Comparison of ENCODE assay signal across 9 cellular contexts in the genomic region with DNA sequence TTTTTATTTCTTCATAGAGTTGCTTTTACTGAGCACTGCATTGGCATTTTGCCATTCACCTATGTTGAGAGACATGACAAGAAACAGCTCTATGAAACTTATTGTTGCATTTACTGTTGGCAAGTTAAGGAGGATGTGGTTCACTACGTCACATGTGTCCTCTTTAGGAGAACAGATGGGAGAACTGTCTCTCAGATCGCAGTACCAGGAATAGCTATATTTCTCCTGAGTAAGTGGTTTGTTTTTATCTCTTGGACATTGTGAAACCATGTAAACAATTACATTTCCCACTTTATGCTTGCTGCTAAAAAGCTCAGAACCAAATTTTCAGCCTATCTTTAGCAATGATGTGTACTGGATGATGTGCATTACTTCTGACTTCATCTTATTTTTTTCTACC. TPM values are rescaled to one million over a fixed set of nuclear protein-coding genes. Genes with fewer than 3 reads are reported as not detected.
DNase-seq lines count a peak whose midpoint lies in the region; ATAC-seq, FAIRE-seq and TF ChIP-seq lines count a peak whose summit lies in the region.
"Had no signal": no experiment of that assay in that cellular context is flagged by ENCODE, and none has a peak within 500 bp of the region (broad histone marks: within the 10 kb centered on the region; RNA-seq: fewer than 3 reads in every experiment).

No MANE protein-coding gene starts in this region.

- DNase-seq in CD1c-positive myeloid dendritic cell (ENCODE audit: extremely low spot score) (peak; percentile 33), Calu3 (no peak), iPS-NIHi7 (ENCODE audit: extremely low spot score) (no peak)
- no peak for DNase-seq in activated CD4-positive, alpha-beta memory T cell treated with anti-CD3 and anti-CD28 coated beads for 36 hours
- no peak for DNase-seq in stimulated activated CD4-positive, alpha-beta T cell treated with anti-CD3 and anti-CD28 coated beads, Interleukin-1b, Interleukin-23, amount 100 ng/mL, for 48 hours
- DNase-seq: PC-3 had no signal

- ATAC-seq in GM21737 (IDR thresholded peaks at IDR 0.05; ENCODE audit: unreplicated experiment) (peak; percentile 83), HG03108 (IDR thresholded peaks at IDR 0.05; ENCODE audit: unreplicated experiment) (no peak)
- ATAC-seq: PC-3 had no signal

- peaks cover 8% of the 10 kb centered on the region for H3K36me3 Mint-ChIP-seq in activated CD4-positive, alpha-beta memory T cell treated with anti-CD3 and anti-CD28 coated beads for 36 hours
- no peaks in the 10 kb centered on the region for H3K36me3 Mint-ChIP-seq in Calu3 (ENCODE audit: insufficient read depth, unreplicated experiment)

- FAIRE-seq in islet of Langerhans (lab: Jason Lieb, UNC): peak; percentile 98

- peak overlapping the region; percentile 66 for H3K27ac Mint-ChIP-seq in activated CD4-positive, alpha-beta memory T cell treated with anti-CD3 and anti-CD28 coated beads for 36 hours
- no peak overlapping the region for H3K27ac Mint-ChIP-seq in Calu3 (ENCODE audit: unreplicated experiment)

- no TSS peak for BruUV-seq in Calu3 (replicated peaks; lab: Mats Ljungman, UMichigan)

- CTCF ChIA-PET in activated CD4-positive, alpha-beta memory T cell treated with anti-CD3 and anti-CD28 coated beads for 36 hours (lab: Charles Lee): interaction anchor here (0.8 to 1.1 kb wide), 3 partner anchors 8 to 352 kb away, joined by 3 read pairs; no protein-coding TSS in a partner anchor
- CTCF ChIA-PET in Calu3 (lab: Charles Lee): no interaction called here

- intact Hi-C loops in activated CD4-positive, alpha-beta memory T cell treated with anti-CD3 and anti-CD28 coated beads for 36 hours (cut with micrococcal nuclease): loop anchor here (1.0 to 2.0 kb wide), 3 partner anchors 11 to 58 kb away; no protein-coding TSS in a partner anchor
- intact Hi-C loops in Calu3 (cut with micrococcal nuclease; ENCODE audit: unreplicated experiment): no loop called here

- no peak overlapping the region for H3K4me3 Mint-ChIP-seq in activated CD4-positive, alpha-beta memory T cell treated with anti-CD3 and anti-CD28 coated beads for 36 hours
- H3K4me3 Mint-ChIP-seq in Calu3 (ENCODE audit: low read depth, unreplicated experiment): no peak overlapping the region

- no peak for TF ChIP-seq CTCF in Calu3 (IDR thresholded peaks at IDR 0.05; ENCODE audit: unreplicated experiment)

- no peaks in the 10 kb centered on the region for H3K27me3 Mint-ChIP-seq in activated CD4-positive, alpha-beta memory T cell treated with anti-CD3 and anti-CD28 coated beads for 36 hours
- no peaks in the 10 kb centered on the region for H3K27me3 Mint-ChIP-seq in Calu3 (ENCODE audit: unreplicated experiment)

- peaks cover 31% of the 10 kb centered on the region for H3K4me1 Mint-ChIP-seq in activated CD4-positive, alpha-beta memory T cell treated with anti-CD3 and anti-CD28 coated beads for 36 hours (ENCODE audit: low read depth)
- peaks cover 10% of the 10 kb centered on the region for H3K4me1 Mint-ChIP-seq in Calu3 (ENCODE audit: low read depth, unreplicated experiment)

- no peaks in the 10 kb centered on the region for H3K9me3 Mint-ChIP-seq in activated CD4-positive, alpha-beta memory T cell treated with anti-CD3 and anti-CD28 coated beads for 36 hours
- H3K9me3 Mint-ChIP-seq in Calu3 (ENCODE audit: low read depth, unreplicated experiment): no peaks in the 10 kb centered on the region

- POLR2A ChIA-PET in activated CD4-positive, alpha-beta memory T cell treated with anti-CD3 and anti-CD28 coated beads for 36 hours (lab: Charles Lee): interaction anchor here (1.0 kb wide), 2 partner anchors 9 to 89 kb away, joined by 3 to 4 read pairs; a partner anchor contains a TSS

RNA-seq across cellular contexts. Expression of a gene that starts 34.8 kb away (rescaled TPM):
- 100 to 1,000 TPM; 332 to 339 TPM for total RNA-seq in activated CD4-positive, alpha-beta memory T cell treated with anti-CD3 and anti-CD28 coated beads for 36 hours
- 187 and 205 TPM in 2 replicates for total RNA-seq in Calu3 (2022)

RNA-seq across cellular contexts. Expression of a gene that starts 55.3 kb away (rescaled TPM):
- 100 to 1,000 TPM; 107 to 108 TPM for total RNA-seq in activated CD4-positive, alpha-beta memory T cell treated with anti-CD3 and anti-CD28 coated beads for 36 hours
- total RNA-seq in Calu3 (2022): 92.1 and 95.5 TPM in 2 replicates
